ENCODE assay signal across 8 cellular contexts in the genomic region with DNA sequence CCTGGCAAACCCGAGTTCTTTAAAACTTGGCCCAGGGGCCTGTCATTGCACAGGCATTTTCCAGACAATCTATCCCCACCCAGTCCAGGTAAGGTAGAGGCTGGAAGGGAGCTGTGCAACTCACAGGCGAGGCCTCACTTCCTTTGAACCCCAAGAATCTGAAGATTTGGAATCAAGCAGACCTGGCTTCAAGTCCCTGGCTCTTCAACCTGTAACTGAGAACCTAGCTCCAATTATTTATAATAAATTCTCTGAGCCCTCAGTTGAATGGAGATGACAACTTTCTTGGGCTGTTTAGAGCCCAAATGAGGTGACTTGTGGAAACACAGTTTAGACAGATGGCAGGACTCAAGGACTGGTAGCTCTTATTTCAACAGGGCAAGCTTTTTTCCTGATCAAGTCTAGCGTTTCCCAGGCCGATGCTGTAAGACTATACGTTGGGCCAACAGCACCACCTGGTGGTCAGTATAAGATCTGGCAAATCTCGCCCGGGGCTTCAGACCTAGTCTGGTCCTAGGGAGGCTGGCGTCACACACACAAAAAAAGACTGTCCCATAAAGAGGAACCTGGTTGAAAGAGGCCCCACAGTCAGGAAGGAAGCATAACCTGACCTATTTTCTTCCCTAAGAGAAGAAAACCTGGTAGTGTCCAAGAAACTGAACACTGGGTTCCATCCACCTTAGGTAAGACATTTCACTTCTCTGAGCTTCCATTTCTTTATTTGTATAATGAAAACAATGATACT.
DNase-seq lines count a peak whose midpoint lies in the region; ATAC-seq and TF ChIP-seq lines count a peak whose summit lies in the region.

No MANE protein-coding gene starts in this region.

- H3K4me3 ChIP-seq in DND-41 (ENCODE audit: low read depth in 1 of 2, low read length in 2 of 2): no peak overlapping the region
- H3K4me3 ChIP-seq in KMS-11 (IDR thresholded peaks at IDR 0.05; ENCODE audit: insufficient read depth, low read depth, low read length): no peak overlapping the region
- no peak overlapping the region for H3K4me3 ChIP-seq in PC-9
- H3K4me3 ChIP-seq in neural cell (ENCODE audit: low read length): no peak overlapping the region

- H3K27me3 ChIP-seq in DND-41 (ENCODE audit: insufficient read depth, low read length, poor library complexity): no peaks in the 10 kb centered on the region
- no peaks in the 10 kb centered on the region for H3K27me3 ChIP-seq in KMS-11 (ENCODE audit: insufficient read depth, low read depth)
- H3K27me3 ChIP-seq in PC-9 (ENCODE audit: insufficient read depth, low read depth): no peaks in the 10 kb centered on the region
- H3K27me3 ChIP-seq in neural cell (ENCODE audit: insufficient read depth, low read depth, low read length): no peaks in the 10 kb centered on the region

- H3K79me2 ChIP-seq in DND-41 (ENCODE audit: insufficient read depth, low read length): no peaks in the 10 kb centered on the region
- no peaks in the 10 kb centered on the region for H3K79me2 ChIP-seq in KMS-11 (ENCODE audit: insufficient read depth, low read depth)
- no peaks in the 10 kb centered on the region for H3K79me2 ChIP-seq in PC-9 (ENCODE audit: low read depth)
- no peaks in the 10 kb centered on the region for H3K79me2 ChIP-seq in neural cell (replicated peaks; ENCODE audit: insufficient read depth, low read length)

- CTCF ChIA-PET in PC-9 (lab: Charles Lee): interaction anchor here (0.6 to 1.6 kb wide), 14 partner anchors 13 to 228 kb away, joined by 3 to 34 read pairs (median 6); partner anchors contain the start of gene NOG

- no peaks in the 10 kb centered on the region for H3K36me3 ChIP-seq in DND-41 (ENCODE audit: insufficient read depth, low read length)
- no peaks in the 10 kb centered on the region for H3K36me3 ChIP-seq in KMS-11 (ENCODE audit: insufficient read depth)
- no peaks in the 10 kb centered on the region for H3K36me3 ChIP-seq in PC-9 (ENCODE audit: low read depth)
- H3K36me3 ChIP-seq in neural cell (ENCODE audit: insufficient read depth, low read length): no peaks in the 10 kb centered on the region

- TF ChIP-seq RAD21 in neural cell (conservative IDR thresholded peaks at IDR 0.05): peak; percentile 91

- H3K9me3 ChIP-seq in DND-41 (ENCODE audit: insufficient read depth, low read length, severe bottlenecking) (no peaks in the 10 kb centered on the region), PC-9 (ENCODE audit: insufficient read depth, low read depth) (no peaks in the 10 kb centered on the region), neural cell (ENCODE audit: low read length) (no peaks in the 10 kb centered on the region)

- H3K9me3 Mint-ChIP-seq in stimulated activated naive CD8-positive, alpha-beta T cell treated with anti-CD3 and anti-CD28 coated beads, Interleukin-15, amount 100 ng/mL, for 72 hours: peaks cover 0 to 8% of the 10 kb centered on the region in 2 donors

- H3K9ac ChIP-seq in DND-41 (ENCODE audit: low read depth, low read length) (no peak overlapping the region; the same call in 1 of the 2 replicates), KMS-11 (no peak overlapping the region), neural cell (ENCODE audit: low read length) (no peak overlapping the region)

- H3K27ac Mint-ChIP-seq in stimulated activated naive CD8-positive, alpha-beta T cell treated with anti-CD3 and anti-CD28 coated beads, Interleukin-15, amount 100 ng/mL, for 72 hours: no peak overlapping the region

- ATAC-seq in DND-41 (ENCODE audit: insufficient read depth, low read depth): peak; percentile 98
- peak; percentile 91 for ATAC-seq in GM21786 (IDR thresholded peaks at IDR 0.05; ENCODE audit: unreplicated experiment)
- peak; percentile 93 for ATAC-seq in stimulated activated naive CD8-positive, alpha-beta T cell treated with anti-CD3 and anti-CD28 coated beads, Interleukin-15, amount 100 ng/mL, for 72 hours

- BruUV-seq in PC-9 (replicated peaks; lab: Mats Ljungman, UMichigan): no TSS peak

- peak; percentile 92 for TF ChIP-seq CTCF in DND-41 (IDR thresholded peaks at IDR 0.05; ENCODE audit: borderline replicate concordance, extremely low read depth, low read length, poor library complexity, severe bottlenecking)
- TF ChIP-seq CTCF in KMS-11 (conservative IDR thresholded peaks at IDR 0.05; ENCODE audit: low read depth, low read length): peak; percentile 93
- peak; percentile 94 for TF ChIP-seq CTCF in PC-9 (conservative IDR thresholded peaks at IDR 0.05)
- TF ChIP-seq CTCF in neural cell (IDR thresholded peaks at IDR 0.05; ENCODE audit: poor library complexity, severe bottlenecking): peak; percentile 90

- H3K4me1 ChIP-seq in DND-41 (ENCODE audit: insufficient read depth, low read length) (peaks cover 23% of the 10 kb centered on the region), KMS-11 (ENCODE audit: low read depth, poor library complexity, severe bottlenecking) (peaks cover 3% of the 10 kb centered on the region), PC-9 (replicated peaks; ENCODE audit: insufficient read depth) (peaks cover 14% of the 10 kb centered on the region; the same call in 1 of the 2 replicates)

- intact Hi-C loops in PC-9 (cut with micrococcal nuclease; ENCODE audit: unreplicated experiment): loop anchor here (1.0 to 10.0 kb wide), 6 partner anchors 36 to 1188 kb away; no protein-coding TSS in a partner anchor

- H3F3A ChIP-seq in PC-9 (ENCODE audit: insufficient read depth, low read depth): no peaks in the 10 kb centered on the region
- H3F3A ChIP-seq in neural cell (ENCODE audit: insufficient read depth, low read length, poor library complexity, severe bottlenecking): no peaks in the 10 kb centered on the region

- H3K4me1 Mint-ChIP-seq in stimulated activated naive CD8-positive, alpha-beta T cell treated with anti-CD3 and anti-CD28 coated beads, Interleukin-15, amount 100 ng/mL, for 72 hours: peaks cover 5% of the 10 kb centered on the region

- H3K27ac ChIP-seq in DND-41 (ENCODE audit: low read length) (peak overlapping the region; percentile 45; the same call in 1 of the 2 replicates), KMS-11 (no peak overlapping the region), PC-9 (no peak overlapping the region), neural cell (ENCODE audit: low read length) (no peak overlapping the region)

- H3K9me2 ChIP-seq in PC-9 (ENCODE audit: insufficient read depth): no peaks in the 10 kb centered on the region
- H3K9me2 ChIP-seq in neural cell (ENCODE audit: insufficient read depth, low read length): no peaks in the 10 kb centered on the region

- H3K27me3 Mint-ChIP-seq in stimulated activated naive CD8-positive, alpha-beta T cell treated with anti-CD3 and anti-CD28 coated beads, Interleukin-15, amount 100 ng/mL, for 72 hours: no peaks in the 10 kb centered on the region

- H4K20me1 ChIP-seq in DND-41 (ENCODE audit: insufficient read depth, low read length) (no peaks in the 10 kb centered on the region), KMS-11 (ENCODE audit: insufficient read depth) (no peaks in the 10 kb centered on the region), PC-9 (ENCODE audit: insufficient read depth) (no peaks in the 10 kb centered on the region), neural cell (ENCODE audit: insufficient read depth) (no peaks in the 10 kb centered on the region)

- no peak for TF ChIP-seq EP300 in neural cell (conservative IDR thresholded peaks at IDR 0.05; ENCODE audit: poor library complexity, severe bottlenecking)

- H2AFZ ChIP-seq in DND-41 (ENCODE audit: low read depth, low read length) (peak overlapping the region; percentile 63), KMS-11 (ENCODE audit: low read depth) (peak overlapping the region; percentile 0; the same call in 1 of the 2 replicates), PC-9 (no peak overlapping the region), neural cell (ENCODE audit: low read depth, low read length) (no peak overlapping the region)

- POLR2A ChIA-PET in PC-9 (lab: Charles Lee; ENCODE audit: unreplicated experiment): interaction anchor here (0.6 to 0.7 kb wide), 2 partner anchors 96 to 551 kb away, joined by 3 to 13 read pairs; no protein-coding TSS in a partner anchor

- DNase-seq in DND-41: peak; percentile 78
- DNase-seq in PC-9: peak; percentile 75 to 76
- DNase-seq in activated T-cell treated with anti-CD3 and anti-CD28 coated beads for 48 hours (ENCODE audit: low read depth): peak; percentile 63
- DNase-seq in fibroblast of gingiva (ENCODE audit: low read depth): peak; percentile 69
- peak; percentile 68 to 71 for DNase-seq in stimulated activated naive CD8-positive, alpha-beta T cell treated with anti-CD3 and anti-CD28 coated beads, Interleukin-15, amount 100 ng/mL, for 72 hours

- H3K4me2 ChIP-seq in DND-41 (ENCODE audit: insufficient read depth, low read length) (peak overlapping the region; percentile 30; the same call in 1 of the 2 replicates), KMS-11 (no peak overlapping the region), PC-9 (peak overlapping the region; percentile 41; the same call in 1 of the 2 replicates), neural cell (ENCODE audit: low read length) (no peak overlapping the region)

- H3K4me3 Mint-ChIP-seq in stimulated activated naive CD8-positive, alpha-beta T cell treated with anti-CD3 and anti-CD28 coated beads, Interleukin-15, amount 100 ng/mL, for 72 hours: no peak overlapping the region

TF ChIP-seq in neural cell, 6 proteins besides CTCF, POLR2A, EP300 and RAD21:
- TF ChIP-seq TAF1 (IDR thresholded peaks at IDR 0.05; ENCODE audit: low read depth) (no peak), SMC3 (conservative IDR thresholded peaks at IDR 0.05; ENCODE audit: poor library complexity) (peak; percentile 95), EZH2 (IDR thresholded peaks at IDR 0.05; ENCODE audit: borderline replicate concordance, insufficient read depth, low read length, poor library complexity, severe bottlenecking) (no peak)

Comparison
In these comparisons a context has a peak if more than half of its experiments do, and no peak if none do; other contexts are left out.
1. H2AFZ ChIP-seq: peak in DND-41 (single experiment) and KMS-11 (single experiment); none in PC-9 (single experiment) and neural cell (single experiment).
2. H3K4me2 ChIP-seq: peak in DND-41 (single experiment) and PC-9 (single experiment); none in KMS-11 (single experiment) and neural cell (single experiment).
3. Peak in every context shown above with its lines, with median percentiles within 50 percentile points of each other: ATAC-seq, DNase-seq and CTCF ChIP-seq.